In genomic region chr11:34810107-34810562, GRCh38 we compare ENCODE assay signal across 20 cellular contexts.
A peak's percentile ranks its signal among the peaks of the same experiment; 100 is the strongest.
DNase-seq lines count a peak whose midpoint lies in the region; ATAC-seq and TF ChIP-seq lines count a peak whose summit lies in the region.
"Had no signal": no experiment of that assay in that cellular context is flagged by ENCODE, and none has a peak within 500 bp of the region (broad histone marks: within the 10 kb centered on the region; RNA-seq: fewer than 3 reads in every experiment).

No MANE protein-coding gene starts in this region.

- no peaks in the 10 kb centered on the region for H3K27me3 ChIP-seq in smooth muscle cell (ENCODE audit: low read depth)
- peaks cover 9% of the 10 kb centered on the region for H3K27me3 ChIP-seq in left ventricle myocardium inferior (ENCODE audit: low read depth)
- H3K27me3 ChIP-seq: Peyer's patch had no signal

- peaks cover 4% of the 10 kb centered on the region for H3K9me3 Mint-ChIP-seq in endothelial cell (ENCODE audit: unreplicated experiment)
- H3K9me3 Mint-ChIP-seq in activated T-cell treated with anti-CD3 and anti-CD28 coated beads, Interleukin-2, amount 50 U/mL, for 72 hours = peaks cover 14 to 20% of the 10 kb centered on the region in 2 donors

- no peak for ATAC-seq in GM19035 (IDR thresholded peaks at IDR 0.05; ENCODE audit: unreplicated experiment)
- ATAC-seq in activated T-cell treated with anti-CD3 and anti-CD28 coated beads, Interleukin-2, amount 50 U/mL, for 72 hours (replicated peaks in 1 of 2) = no peak

- H3K36me3 ChIP-seq in smooth muscle cell (ENCODE audit: low read depth) (peaks cover 6% of the 10 kb centered on the region), left ventricle myocardium inferior (no peaks in the 10 kb centered on the region)
- H3K36me3 ChIP-seq: Peyer's patch had no signal

- no peaks in the 10 kb centered on the region for H3K27me3 Mint-ChIP-seq in endothelial cell (ENCODE audit: unreplicated experiment)
- H3K27me3 Mint-ChIP-seq in activated T-cell treated with anti-CD3 and anti-CD28 coated beads, Interleukin-2, amount 50 U/mL, for 72 hours (ENCODE audit: low read depth) = peaks cover 68% of the 10 kb centered on the region

- no peak overlapping the region for H2AFZ ChIP-seq in smooth muscle cell (ENCODE audit: low read depth)

- no peaks in the 10 kb centered on the region for H3K79me2 ChIP-seq in smooth muscle cell (ENCODE audit: low read depth)

- no peak overlapping the region for H3K4me2 ChIP-seq in smooth muscle cell

- DNase-seq in Jurkat, Clone E6-1 (ENCODE audit: low read depth, low spot score) = peak; percentile 18
- DNase-seq in OCI-M1 (lab: John Stamatoyannopoulos, UW) (peak; percentile 29), endothelial cell (ENCODE audit: low spot score) (no peak), smooth muscle cell (lab: John Stamatoyannopoulos, UW; ENCODE audit: unreplicated experiment) (no peak), left ventricle myocardium inferior (no peak)
- DNase-seq in activated T-cell treated with anti-CD3 and anti-CD28 coated beads, Interleukin-2, amount 50 U/mL, for 72 hours = no peak
- DNase-seq: ACHN, COR-L47, DMS153, H7, MV-4-11, NCI-H1417 treated with DMSO at 0.1 percent for 48 hours, NCI-H2029 treated with DMSO at 0.1 percent for 48 hours, NCI-H2171 treated with DMSO at 0.1 percent for 48 hours, NCI-H748 treated with DMSO at 0.1 percent for 48 hours, Peyer's patch, Right ventricle myocardium superior had no signal

- no peak overlapping the region for H3K4me3 Mint-ChIP-seq in endothelial cell (ENCODE audit: unreplicated experiment)
- H3K4me3 Mint-ChIP-seq in activated T-cell treated with anti-CD3 and anti-CD28 coated beads, Interleukin-2, amount 50 U/mL, for 72 hours = peak overlapping the region in 1 of 2 donors; percentile 3
- H3K4me3 Mint-ChIP-seq: CD14-positive monocyte had no signal

- H3K4me3 ChIP-seq in Jurkat, Clone E6-1 (ENCODE audit: low read length) = no peak overlapping the region; the same call in 1 of the 2 replicates
- H3K4me3 ChIP-seq in smooth muscle cell = no peak overlapping the region
- H3K4me3 ChIP-seq in left ventricle myocardium inferior = no peak overlapping the region
- H3K4me3 ChIP-seq: Peyer's patch, SK-N-MC had no signal

- intact Hi-C loops in left ventricle myocardium inferior (cut with micrococcal nuclease) = no loop called here

- no peaks in the 10 kb centered on the region for H3F3A ChIP-seq in smooth muscle cell (ENCODE audit: low read depth)

- H3K9me3 ChIP-seq in smooth muscle cell (replicated peaks; ENCODE audit: low read depth) (peaks cover 5% of the 10 kb centered on the region), left ventricle myocardium inferior (replicated peaks) (peaks cover 21% of the 10 kb centered on the region)

- TF ChIP-seq CTCF in endothelial cell (IDR thresholded peaks at IDR 0.05; ENCODE audit: unreplicated experiment) (no peak), smooth muscle cell (IDR thresholded peaks at IDR 0.05; ENCODE audit: borderline replicate concordance, insufficient read depth, poor library complexity, severe bottlenecking) (no peak), left ventricle myocardium inferior (IDR thresholded peaks at IDR 0.05; ENCODE audit: borderline replicate concordance) (no peak)

- H3K36me3 Mint-ChIP-seq in endothelial cell (ENCODE audit: low read depth, unreplicated experiment) = peaks cover 17% of the 10 kb centered on the region
- H3K36me3 Mint-ChIP-seq in activated T-cell treated with anti-CD3 and anti-CD28 coated beads, Interleukin-2, amount 50 U/mL, for 72 hours (ENCODE audit: insufficient read depth in 2 of 2) = peaks cover 11 to 14% of the 10 kb centered on the region in 2 donors
- H3K36me3 Mint-ChIP-seq: CD14-positive monocyte had no signal

- H3K4me1 ChIP-seq in smooth muscle cell (ENCODE audit: low read depth) (no peaks in the 10 kb centered on the region), left ventricle myocardium inferior (no peaks in the 10 kb centered on the region)
- H3K4me1 ChIP-seq: Peyer's patch had no signal

- no peaks in the 10 kb centered on the region for H4K20me1 ChIP-seq in smooth muscle cell (ENCODE audit: low read depth)

- peak overlapping the region; percentile 35 for H3K27ac ChIP-seq in smooth muscle cell (ENCODE audit: low read depth)
- no peak overlapping the region for H3K27ac ChIP-seq in left ventricle myocardium inferior (replicated peaks)
- H3K27ac ChIP-seq: Peyer's patch, SK-N-MC had no signal

- no peak overlapping the region for H3K9ac ChIP-seq in smooth muscle cell (ENCODE audit: low read depth)

- H3K27ac Mint-ChIP-seq in endothelial cell (ENCODE audit: unreplicated experiment) = peak overlapping the region; percentile 95
- H3K27ac Mint-ChIP-seq in activated T-cell treated with anti-CD3 and anti-CD28 coated beads, Interleukin-2, amount 50 U/mL, for 72 hours = no peak overlapping the region
- H3K27ac Mint-ChIP-seq: CD14-positive monocyte had no signal

- WGBS in smooth muscle cell (ENCODE audit: low lambda C conversion rate) = 98% methylated on average over 2 of the region's 2 CpGs

- peaks cover 29% of the 10 kb centered on the region for H3K4me1 Mint-ChIP-seq in endothelial cell (ENCODE audit: unreplicated experiment)
- H3K4me1 Mint-ChIP-seq in activated T-cell treated with anti-CD3 and anti-CD28 coated beads, Interleukin-2, amount 50 U/mL, for 72 hours (ENCODE audit: low read depth) = peaks cover 10% of the 10 kb centered on the region
- H3K4me1 Mint-ChIP-seq: CD14-positive monocyte had no signal

Comparison
In these comparisons a context has a peak if more than half of its experiments do, and no peak if none do; other contexts are left out.
1. DNase-seq: peak in Jurkat, Clone E6-1 (single experiment) and OCI-M1 (single experiment); none in endothelial cell (single experiment), smooth muscle cell (single experiment), left ventricle myocardium inferior (single experiment) and activated T-cell treated with anti-CD3 and anti-CD28 coated beads, Interleukin-2, amount 50 U/mL, for 72 hours (0 of 2).